ENCODE assay signal across 1 cellular context in the genomic region with DNA sequence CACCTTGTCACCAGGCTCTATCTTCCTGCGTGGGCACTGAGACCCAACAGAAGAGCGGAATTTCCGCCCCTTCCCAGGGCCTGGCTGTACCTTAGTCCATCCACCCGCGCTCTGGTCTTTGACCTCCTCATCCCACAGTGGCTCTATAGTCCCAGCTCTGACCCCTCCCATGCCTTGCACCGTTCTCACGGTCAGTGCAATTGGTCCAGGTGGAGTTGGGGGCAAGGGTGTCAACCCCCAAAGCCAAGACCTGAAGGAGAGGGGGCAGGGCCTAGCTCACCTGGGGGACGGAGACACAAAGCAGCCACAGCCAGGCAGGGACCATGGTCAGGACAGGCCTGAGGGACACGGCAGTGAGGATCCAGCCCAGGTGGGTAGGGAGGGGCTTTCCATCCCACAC.
TF ChIP-seq lines count a peak whose summit lies in the region.

No MANE protein-coding gene starts in this region.

TF ChIP-seq in HepG2, 621 proteins besides CTCF, POLR2A, EP300 and RAD21 (continued from another document):
- TF ChIP-seq TAF15 (IDR thresholded peaks at IDR 0.05; ENCODE audit: low read depth, low read length, poor library complexity, severe bottlenecking) (no peak), KDM2A (CRISPR knock-in tag; IDR thresholded peaks at IDR 0.05; ENCODE audit: borderline replicate concordance, low read depth) (no peak)
TF ChIP-seq in HepG2: peak in this region for 48.
